In genomic region chr15:43800286-43801136, GRCh38 we compare ENCODE assay signal across 9 cellular contexts. TPM values are rescaled to one million over a fixed set of nuclear protein-coding genes. Genes with fewer than 3 reads are reported as not detected.
DNase-seq lines count a peak whose midpoint lies in the region; ATAC-seq, FAIRE-seq and TF ChIP-seq lines count a peak whose summit lies in the region.
"Had no signal": no experiment of that assay in that cellular context is flagged by ENCODE, and none has a peak within 500 bp of the region (broad histone marks: within the 10 kb centered on the region; RNA-seq: fewer than 3 reads in every experiment).

TSS of gene HYPK (plus strand) at chr15:43800599. CDS start at chr15:43800623, 24 bp downstream.

- peaks cover 4% of the 10 kb centered on the region; the same call in 1 of the 2 replicates for H4K20me1 ChIP-seq in HepG2 (ENCODE audit: insufficient read depth, low read length)

- peaks cover under 1 to 28% of the 10 kb centered on the region in 2 experiments; a peak in 4 of 5 replicates for H3K36me3 ChIP-seq in HepG2 (replicated peaks in 1 of 2; ENCODE audit: control insufficient read depth in 1 of 2, insufficient read depth in 2 of 2, low read length in 2 of 2)

- ATAC-seq in HG03432 (IDR thresholded peaks at IDR 0.05; ENCODE audit: unreplicated experiment) (peak; percentile 85), HepG2 (peak; percentile 82)

- peaks cover 15% of the 10 kb centered on the region for H3K79me2 ChIP-seq in HepG2 (ENCODE audit: insufficient read depth, low read length)

- peak within 1 kb of the TSS; percentile 80 to 94 (median 82) for H3K4me3 ChIP-seq in HepG2 (replicated peaks in 1 of 3; ENCODE audit: insufficient read depth in 1 of 3, low read depth in 2 of 3, low read length in 3 of 3)

- no peaks in the 10 kb centered on the region; a peak in 1 of 5 replicates for H3K27me3 ChIP-seq in HepG2 (ENCODE audit: control insufficient read depth in 1 of 2, insufficient read depth in 2 of 2, low read length in 2 of 2)

- peak; percentile 85 for TF ChIP-seq POLR2A in GM19099 (IDR thresholded peaks at IDR 0.05; ENCODE audit: extremely low read depth, insufficient read length, low read depth)
- peak; percentile 73 to 86 for TF ChIP-seq POLR2A in HepG2 (IDR thresholded peaks at IDR 0.05; ENCODE audit: insufficient read depth in 1 of 2, low read depth in 2 of 2, low read length in 2 of 2)

- H3K4me2 ChIP-seq in HepG2 (ENCODE audit: low read depth, low read length): peak within 1 kb of the TSS; percentile 74

- peak within 1 kb of the TSS; percentile 91 for H3K9ac ChIP-seq in HepG2 (ENCODE audit: insufficient read depth, low read depth, low read length)

- TF ChIP-seq EP300 in HepG2 (IDR thresholded peaks at IDR 0.05; ENCODE audit: low read depth in 2 of 2, low read length in 2 of 2) (peak in 1 of 2 experiments; percentile 35; a peak in 1 of 4 replicates), HepG2 (CRISPR knock-in tag; IDR thresholded peaks at IDR 0.05; ENCODE audit: borderline replicate concordance) (no peak)

- CTCF ChIA-PET in HepG2 (lab: Yijun Ruan, JAX; ENCODE audit: low intra/inter-chr PET ratio, low total read pairs): no interaction called here

- TF ChIP-seq RAD21 in HepG2 (CRISPR knock-in tag; IDR thresholded peaks at IDR 0.05): peak; percentile 4; the same call in 1 of the 2 replicates

- in situ Hi-C loops in HepG2 (cut with HindIII; ENCODE audit: extremely low pct_ligation_motif_present, low pct_unique_long_range_greater_than_20kb): no loop called here

- peak; percentile 88 for FAIRE-seq in HepG2 (lab: Jason Lieb, UNC)
- FAIRE-seq: colon had no signal

- BruUV-seq in HepG2 (replicated peaks; lab: Mats Ljungman, UMichigan): TSS peak; percentile 15

- POLR2A ChIA-PET in HepG2 (lab: Yijun Ruan, JAX): interaction anchor here (0.8 to 2.9 kb wide), 10 partner anchors 8 to 627 kb away, joined by 3 to 30 read pairs (median 4); partner anchors contain the start of genes CTDSPL2, ELL3, MFAP1 and PDIA3

- H3K4me1 ChIP-seq in HepG2 (ENCODE audit: insufficient read depth, low read length): peaks cover 49% of the 10 kb centered on the region

- no peaks in the 10 kb centered on the region for H3K9me3 ChIP-seq in HepG2 (ENCODE audit: low read length)

- peak within 1 kb of the TSS; percentile 71 for H3K27ac ChIP-seq in HepG2 (ENCODE audit: extremely low read length, insufficient read depth, low read length)

- intact Hi-C loops in HepG2 (cut with micrococcal nuclease; ENCODE audit: unreplicated experiment): no loop called here

- WGBS in HepG2 (ENCODE audit: low lambda C conversion rate): 23% methylated on average over 33 of the region's 44 CpGs

- H2AFZ ChIP-seq in HepG2 (ENCODE audit: low read length): no peak within 1 kb of the TSS

- no peak for TF ChIP-seq CTCF in HepG2 (CRISPR knock-in tag; IDR thresholded peaks at IDR 0.05)

- DNase-seq in AG20443 (ENCODE audit: low spot score) (peak; percentile 92), NCI-H748 (lab: John Stamatoyannopoulos, UW; ENCODE audit: unreplicated experiment) (peak; percentile 77), dermis blood vessel endothelial cell (peak; percentile 93), HepG2 (ENCODE audit: low spot score) (peak; percentile 73)
- DNase-seq in activated CD4-positive, alpha-beta T cell treated with anti-CD3 and anti-CD28 coated beads, Interleukin-2, amount 50 U/mL, for 24 hours (ENCODE audit: low read depth in 1 of 2, low spot score in 1 of 2): peak; percentile 81 to 88
- DNase-seq in stimulated activated CD4-positive, alpha-beta T cell treated with anti-CD3 and anti-CD28 coated beads, Interleukin-4, amount 100 ng/mL, for 1 hour: peak; percentile 92

TF ChIP-seq in HepG2, 621 proteins besides CTCF, POLR2A, EP300 and RAD21 (continues in another document):
- peak; percentile 90 for TF ChIP-seq ARNT2 (CRISPR knock-in tag; IDR thresholded peaks at IDR 0.05; ENCODE audit: low read depth)
- TF ChIP-seq NR0B2 (CRISPR knock-in tag; IDR thresholded peaks at IDR 0.05): no peak
- TF ChIP-seq KAT7 (CRISPR knock-in tag; IDR thresholded peaks at IDR 0.05; ENCODE audit: borderline replicate concordance): 0 out of 2 replicates have a peak, but pooled peaks have one; percentile 68
- no peak for TF ChIP-seq ZNF552 (CRISPR knock-in tag; IDR thresholded peaks at IDR 0.05; ENCODE audit: borderline replicate concordance)
- no peak for TF ChIP-seq ZNF136 (CRISPR knock-in tag; IDR thresholded peaks at IDR 0.05; ENCODE audit: low read depth)
- peak; percentile 81 for TF ChIP-seq ELF3 (CRISPR knock-in tag; IDR thresholded peaks at IDR 0.05)
- TF ChIP-seq HNF4A (CRISPR knock-in tag; IDR thresholded peaks at IDR 0.05): no peak
- TF ChIP-seq PCBP2 (optimal IDR thresholded peaks at IDR 0.05; ENCODE audit: low read depth, low read length, poor library complexity, severe bottlenecking): no peak
- TF ChIP-seq SP1 (IDR thresholded peaks at IDR 0.05): no peak
- peak; percentile 65 for TF ChIP-seq SP1 (CRISPR knock-in tag; IDR thresholded peaks at IDR 0.05)
- TF ChIP-seq DDIT3 (CRISPR knock-in tag; IDR thresholded peaks at IDR 0.05): no peak
- TF ChIP-seq HOXD1 (CRISPR knock-in tag; IDR thresholded peaks at IDR 0.05): no peak
- 0 out of 2 replicates have a peak, but pooled peaks have one; percentile 27 for TF ChIP-seq ZSCAN9 (CRISPR knock-in tag; IDR thresholded peaks at IDR 0.05; ENCODE audit: borderline replicate concordance)
- 0 out of 2 replicates have a peak, but pooled peaks have one; percentile 51 for TF ChIP-seq AFF4 (CRISPR knock-in tag; IDR thresholded peaks at IDR 0.05)
- no peak for TF ChIP-seq ZNF264 (CRISPR knock-in tag; IDR thresholded peaks at IDR 0.05)

RNA-seq across cellular contexts. Expression of gene HYPK, which starts in this region (rescaled TPM):
- 2.9 and 4.6 TPM in 2 replicates for total RNA-seq in dermis blood vessel endothelial cell
- total RNA-seq in HepG2 (2016; rRNA removed; fragmentation: Illumina TruSeq; extraction: Trizol): 9.4 and 13.5 TPM in 2 replicates
- 9.3 and 10.3 TPM in 2 replicates for total RNA-seq in HepG2 (2016; cell fraction: cytosol; rRNA removed; fragmentation: Illumina TruSeq; extraction: Trizol; ENCODE audit: low read depth)
- 12.9 and 17.9 TPM in 2 replicates for total RNA-seq in HepG2 (2016; cell fraction: insoluble cytoplasmic fraction; rRNA removed; fragmentation: Illumina TruSeq; extraction: Trizol)
- total RNA-seq in HepG2 (2016; cell fraction: membrane; rRNA removed; fragmentation: Illumina TruSeq; extraction: Trizol): 10.1 and 12.4 TPM in 2 replicates
- 18.0 and 18.7 TPM in 2 replicates for total RNA-seq in HepG2 (2016; cell fraction: nucleus; rRNA removed; fragmentation: Illumina TruSeq; extraction: Trizol)
- polyA plus RNA-seq in HepG2 (2011; rRNA removed): 12.7 and 16.5 TPM in 2 replicates
- 1.7 and 1.9 TPM in 2 replicates for polyA plus RNA-seq in HepG2 (2011; cell fraction: cytosol; rRNA removed)
- polyA plus RNA-seq in HepG2 (2011; cell fraction: nucleus; rRNA removed): 16.8 and 20.9 TPM in 2 replicates
- 4.8 and 7.1 TPM in 2 replicates for polyA plus RNA-seq in HepG2 (2012)
- polyA plus RNA-seq in HepG2 (2016; cell fraction: cytosol; fragmentation: Illumina TruSeq; extraction: Trizol; ENCODE audit: low read depth): 1.4 and 1.7 TPM in 2 replicates
- 3.9 and 4.7 TPM in 2 replicates for polyA plus RNA-seq in HepG2 (2016; cell fraction: insoluble cytoplasmic fraction; fragmentation: Illumina TruSeq; extraction: Trizol; ENCODE audit: low read depth)
- 1.9 and 3.9 TPM in 2 replicates for polyA plus RNA-seq in HepG2 (2016; cell fraction: membrane; fragmentation: Illumina TruSeq; extraction: Trizol; ENCODE audit: low read depth)
- 12.2 and 12.8 TPM in 2 replicates for polyA plus RNA-seq in HepG2 (2016; cell fraction: nucleus; fragmentation: Illumina TruSeq; extraction: Trizol; ENCODE audit: insufficient read depth, low read depth)
- 6.7 and 7.4 TPM in 2 replicates for polyA minus RNA-seq in HepG2 (2011; rRNA and poly(A)+ RNA removed; ENCODE audit: low replicate concordance)
- 4.2 and 8.4 TPM in 2 replicates for polyA minus RNA-seq in HepG2 (2011; cell fraction: cytosol; rRNA and poly(A)+ RNA removed)
- polyA minus RNA-seq in HepG2 (2011; cell fraction: nucleus; rRNA and poly(A)+ RNA removed): 24.1 and 29.1 TPM in 2 replicates

Comparison
In these comparisons a context has a peak if more than half of its experiments do, and no peak if none do; other contexts are left out.
1. Peak in every context shown above with its lines: DNase-seq, ATAC-seq, H3K4me3 ChIP-seq and H3K27ac ChIP-seq.